Comparison of ENCODE assay signal across 1 cellular context in the genomic region with DNA sequence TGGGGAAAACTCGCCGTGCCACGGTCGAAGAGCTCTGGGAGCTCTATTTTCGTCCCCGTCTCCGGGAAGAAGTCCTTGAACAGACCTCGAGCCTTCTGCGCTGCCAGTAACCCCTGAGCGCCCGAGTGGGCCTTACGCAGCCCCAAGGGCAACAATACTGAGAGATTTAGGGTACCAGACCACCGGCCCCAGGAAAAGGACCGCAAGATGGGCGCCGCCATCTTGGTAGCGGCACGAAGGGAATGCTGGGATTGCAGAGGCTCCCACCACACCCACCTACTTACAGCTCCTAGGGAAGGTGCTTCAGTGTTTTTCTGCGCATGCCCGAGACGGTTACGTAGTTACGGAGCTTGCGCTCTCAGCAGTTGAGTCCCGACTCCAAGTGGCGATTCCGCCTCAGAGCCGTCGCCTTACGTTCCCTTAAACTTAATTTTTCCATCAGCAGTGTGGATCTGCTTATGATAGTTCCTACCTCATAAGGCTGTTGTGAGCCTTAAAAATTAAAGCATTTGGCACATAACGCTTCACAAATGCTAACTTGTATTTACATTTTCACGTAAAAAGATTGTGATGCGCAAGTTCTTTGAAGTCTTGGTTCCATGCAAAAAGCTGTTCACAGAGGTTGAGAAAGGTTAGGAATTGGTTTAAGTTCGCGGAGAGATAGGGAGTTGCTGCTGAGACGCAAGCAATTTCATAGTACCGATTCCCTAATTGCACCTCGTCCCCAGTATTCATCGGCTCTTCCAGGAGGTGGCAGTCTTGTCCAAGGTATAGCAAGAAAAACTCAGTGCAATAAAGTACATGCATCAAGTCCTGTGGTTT.
TF ChIP-seq lines count a peak whose summit lies in the region.

TSS of gene YARS2 (minus strand) at position 244 of the 822 bp plus-strand sequence. CDS start at position 221, 23 bp downstream.

TF ChIP-seq in GM12878, 131 proteins besides CTCF, POLR2A, EP300 and RAD21 (continued from another document and continues in another):
- TF ChIP-seq CUX1 (IDR thresholded peaks at IDR 0.05; ENCODE audit: insufficient replicate concordance, low read depth, low read length) (peak; percentile 15), ATF7 (IDR thresholded peaks at IDR 0.05; ENCODE audit: low read depth) (peak; percentile 79), KAT2A (conservative IDR thresholded peaks at IDR 0.05; ENCODE audit: control insufficient read depth, low read depth, low read length) (no peak), CHD1 (IDR thresholded peaks at IDR 0.05; ENCODE audit: low read depth, low read length) (no peak), CREB1 (IDR thresholded peaks at IDR 0.05; ENCODE audit: low read depth) (0 out of 2 replicates have a peak, but pooled peaks have one; percentile 18), EED (IDR thresholded peaks at IDR 0.05; ENCODE audit: low read depth) (no peak), IRF3 (IDR thresholded peaks at IDR 0.05) (no peak), CBFB (IDR thresholded peaks at IDR 0.05; ENCODE audit: low read depth) (peak; percentile 52; the same call in 1 of the 2 replicates), FOS (IDR thresholded peaks at IDR 0.05; ENCODE audit: borderline replicate concordance, extremely low read depth, insufficient read length) (no peak), BCL3 (IDR thresholded peaks at IDR 0.05; ENCODE audit: borderline replicate concordance, insufficient read depth, low read depth, low read length, poor library complexity, severe bottlenecking) (no peak), ZBTB40 (IDR thresholded peaks at IDR 0.05; ENCODE audit: borderline replicate concordance) (no peak), PAX8 (IDR thresholded peaks at IDR 0.05) (peak; percentile 83; the same call in 1 of the 2 replicates), MLLT1 (IDR thresholded peaks at IDR 0.05) (0 out of 2 replicates have a peak, but pooled peaks have one; percentile 47), GABPA (IDR thresholded peaks at IDR 0.05; ENCODE audit: low read depth) (no peak), MEF2B (IDR thresholded peaks at IDR 0.05; ENCODE audit: partially characterized antibody, poor library complexity, severe bottlenecking) (no peak), NFIC (IDR thresholded peaks at IDR 0.05; ENCODE audit: low read depth, low read length) (no peak), RB1 (IDR thresholded peaks at IDR 0.05; ENCODE audit: borderline replicate concordance) (peak; percentile 67; the same call in 1 of the 2 replicates), ELK1 (IDR thresholded peaks at IDR 0.05; ENCODE audit: low read depth, low read length) (no peak), RBBP5 (conservative IDR thresholded peaks at IDR 0.05) (no peak; the same call in 1 of the 2 replicates), ESRRA (IDR thresholded peaks at IDR 0.05; ENCODE audit: low read length) (no peak), POU2F2 (IDR thresholded peaks at IDR 0.05; ENCODE audit: borderline replicate concordance, low read depth, low read length) (peak; percentile 68; the same call in 2 of the 3 replicates), MTA3 (IDR thresholded peaks at IDR 0.05; ENCODE audit: borderline replicate concordance, low read length) (peak; percentile 48; the same call in 1 of the 2 replicates), KDM1A (IDR thresholded peaks at IDR 0.05; ENCODE audit: borderline replicate concordance) (no peak), RAD51 (IDR thresholded peaks at IDR 0.05) (peak; percentile 28; the same call in 1 of the 2 replicates), FOXM1 (IDR thresholded peaks at IDR 0.05; ENCODE audit: low read depth, low read length) (no peak), ZNF622 (IDR thresholded peaks at IDR 0.05) (no peak), LARP7 (IDR thresholded peaks at IDR 0.05) (0 out of 2 replicates have a peak, but pooled peaks have one; percentile 1), SP1 (IDR thresholded peaks at IDR 0.05; ENCODE audit: low read depth, low read length) (peak; percentile 7)
- TF ChIP-seq, protein P1, sequence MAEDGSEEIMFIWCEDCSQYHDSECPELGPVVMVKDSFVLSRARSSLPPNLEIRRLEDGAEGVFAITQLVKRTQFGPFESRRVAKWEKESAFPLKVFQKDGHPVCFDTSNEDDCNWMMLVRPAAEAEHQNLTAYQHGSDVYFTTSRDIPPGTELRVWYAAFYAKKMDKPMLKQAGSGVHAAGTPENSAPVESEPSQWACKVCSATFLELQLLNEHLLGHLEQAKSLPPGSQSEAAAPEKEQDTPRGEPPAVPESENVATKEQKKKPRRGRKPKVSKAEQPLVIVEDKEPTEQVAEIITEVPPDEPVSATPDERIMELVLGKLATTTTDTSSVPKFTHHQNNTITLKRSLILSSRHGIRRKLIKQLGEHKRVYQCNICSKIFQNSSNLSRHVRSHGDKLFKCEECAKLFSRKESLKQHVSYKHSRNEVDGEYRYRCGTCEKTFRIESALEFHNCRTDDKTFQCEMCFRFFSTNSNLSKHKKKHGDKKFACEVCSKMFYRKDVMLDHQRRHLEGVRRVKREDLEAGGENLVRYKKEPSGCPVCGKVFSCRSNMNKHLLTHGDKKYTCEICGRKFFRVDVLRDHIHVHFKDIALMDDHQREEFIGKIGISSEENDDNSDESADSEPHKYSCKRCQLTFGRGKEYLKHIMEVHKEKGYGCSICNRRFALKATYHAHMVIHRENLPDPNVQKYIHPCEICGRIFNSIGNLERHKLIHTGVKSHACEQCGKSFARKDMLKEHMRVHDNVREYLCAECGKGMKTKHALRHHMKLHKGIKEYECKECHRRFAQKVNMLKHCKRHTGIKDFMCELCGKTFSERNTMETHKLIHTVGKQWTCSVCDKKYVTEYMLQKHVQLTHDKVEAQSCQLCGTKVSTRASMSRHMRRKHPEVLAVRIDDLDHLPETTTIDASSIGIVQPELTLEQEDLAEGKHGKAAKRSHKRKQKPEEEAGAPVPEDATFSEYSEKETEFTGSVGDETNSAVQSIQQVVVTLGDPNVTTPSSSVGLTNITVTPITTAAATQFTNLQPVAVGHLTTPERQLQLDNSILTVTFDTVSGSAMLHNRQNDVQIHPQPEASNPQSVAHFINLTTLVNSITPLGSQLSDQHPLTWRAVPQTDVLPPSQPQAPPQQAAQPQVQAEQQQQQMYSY (CRISPR knock-in tag; IDR thresholded peaks at IDR 0.05): no peak
- TF ChIP-seq, protein P2, sequence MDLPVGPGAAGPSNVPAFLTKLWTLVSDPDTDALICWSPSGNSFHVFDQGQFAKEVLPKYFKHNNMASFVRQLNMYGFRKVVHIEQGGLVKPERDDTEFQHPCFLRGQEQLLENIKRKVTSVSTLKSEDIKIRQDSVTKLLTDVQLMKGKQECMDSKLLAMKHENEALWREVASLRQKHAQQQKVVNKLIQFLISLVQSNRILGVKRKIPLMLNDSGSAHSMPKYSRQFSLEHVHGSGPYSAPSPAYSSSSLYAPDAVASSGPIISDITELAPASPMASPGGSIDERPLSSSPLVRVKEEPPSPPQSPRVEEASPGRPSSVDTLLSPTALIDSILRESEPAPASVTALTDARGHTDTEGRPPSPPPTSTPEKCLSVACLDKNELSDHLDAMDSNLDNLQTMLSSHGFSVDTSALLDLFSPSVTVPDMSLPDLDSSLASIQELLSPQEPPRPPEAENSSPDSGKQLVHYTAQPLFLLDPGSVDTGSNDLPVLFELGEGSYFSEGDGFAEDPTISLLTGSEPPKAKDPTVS (IDR thresholded peaks at IDR 0.05; ENCODE audit: low read depth, low read length): no peak
